In genomic region chr14:77593501-77593911, GRCh38 we compare ENCODE assay signal across 8 cellular contexts. TPM values are rescaled to one million over a fixed set of nuclear protein-coding genes. Genes with fewer than 3 reads are reported as not detected.
DNase-seq lines count a peak whose midpoint lies in the region; ATAC-seq, FAIRE-seq and TF ChIP-seq lines count a peak whose summit lies in the region.

No MANE protein-coding gene starts in this region.

- no peak overlapping the region for H3K4me3 ChIP-seq in HCT116 (replicated peaks in 1 of 2; ENCODE audit: low read depth in 1 of 2, low read length in 2 of 2)

- no peaks in the 10 kb centered on the region for H4K20me1 ChIP-seq in HCT116 (ENCODE audit: insufficient read depth)

- intact Hi-C loops in HCT116 (cut with micrococcal nuclease), result no loop called here

- H3K9ac ChIP-seq in HCT116 (ENCODE audit: low read length), result no peak overlapping the region

- H3K9me2 ChIP-seq in HCT116 (ENCODE audit: insufficient read depth), result no peaks in the 10 kb centered on the region

- H2AFZ ChIP-seq in HCT116 (ENCODE audit: low read depth, low read length, poor library complexity, severe bottlenecking), result no peak overlapping the region

- BruUV-seq in HCT116 (replicated peaks; lab: Mats Ljungman, UMichigan), result no TSS peak

- no peak for TF ChIP-seq CTCF in HCT116 (IDR thresholded peaks at IDR 0.05 in 2 of 3, conservative IDR thresholded peaks at IDR 0.05 in 1 of 3; ENCODE audit: borderline replicate concordance in 1 of 3, insufficient read depth in 1 of 3, low read depth in 2 of 3, low read length in 2 of 3)

- H3K9me3 ChIP-seq in HCT116 (ENCODE audit: control insufficient read depth in 1 of 2, insufficient read depth in 1 of 2, low read depth in 1 of 2, low read length in 2 of 2), result no peaks in the 10 kb centered on the region

- H3K36me3 ChIP-seq in HCT116 (ENCODE audit: control insufficient read depth in 1 of 2, insufficient read depth in 2 of 2, low read length in 2 of 2), result peaks cover 5 to 7% of the 10 kb centered on the region in 2 experiments; a peak in 3 of 4 replicates

- no peak for TF ChIP-seq RAD21 in HCT116 (IDR thresholded peaks at IDR 0.05; ENCODE audit: low read depth)

- RAD21 ChIA-PET in HCT116 (lab: Charles Lee; ENCODE audit: low non-redundant PET in 1 of 2, low total read pairs in 2 of 2, uncharacterized antibody in 2 of 2, unreplicated experiment in 2 of 2), result no interaction called here

- peak; percentile 83 for FAIRE-seq in colon (lab: Jason Lieb, UNC)

- DNase-seq in HCT116 (ENCODE audit: low read depth, low spot score) (no peak), NOMO-1 (lab: John Stamatoyannopoulos, UW; ENCODE audit: unreplicated experiment in 2 of 2) (peak; percentile 73 to 99), NCI-H345 treated with DMSO at 0.1 percent for 48 hours (lab: John Stamatoyannopoulos, UW; ENCODE audit: unreplicated experiment) (no peak), AG08396 (ENCODE audit: low spot score) (no peak), iPS-NIHi11 (ENCODE audit: low spot score) (no peak)
- no peak for DNase-seq in stimulated activated naive CD8-positive, alpha-beta T cell treated with anti-CD3 and anti-CD28 coated beads, Interleukin-15, Interleukin-2, amounts not matched to agents 100 U/mL and 50 U/mL, for 24 hours

- ATAC-seq in GM18511 (IDR thresholded peaks at IDR 0.05; ENCODE audit: unreplicated experiment) (peak; percentile 74), HCT116 (no peak)
- peak; percentile 33 for ATAC-seq in stimulated activated naive CD8-positive, alpha-beta T cell treated with anti-CD3 and anti-CD28 coated beads, Interleukin-15, Interleukin-2, amounts not matched to agents 100 U/mL and 50 U/mL, for 24 hours

- H3K27ac ChIP-seq in HCT116 (ENCODE audit: low read depth, low read length), result no peak overlapping the region

- H3K79me2 ChIP-seq in HCT116 (ENCODE audit: insufficient read depth, low read length), result peaks cover 65% of the 10 kb centered on the region

- no peaks in the 10 kb centered on the region for H3K27me3 ChIP-seq in HCT116 (ENCODE audit: insufficient read depth, low read length)

- no peak for TF ChIP-seq POLR2A in HCT116 (IDR thresholded peaks at IDR 0.05; ENCODE audit: borderline replicate concordance, extremely low read depth, insufficient read depth, insufficient read length)

- H3K4me2 ChIP-seq in HCT116 (ENCODE audit: low read length), result peak overlapping the region; percentile 20; the same call in 1 of the 2 replicates

- CTCF ChIA-PET in HCT116 (lab: Charles Lee), result interaction anchor here (0.7 kb wide), 1 partner anchor 135 kb away, joined by 4 read pairs; no protein-coding TSS in a partner anchor

- peaks cover 1 to 16% of the 10 kb centered on the region in 2 experiments for H3K4me1 ChIP-seq in HCT116 (ENCODE audit: control insufficient read depth in 1 of 2, insufficient read depth in 2 of 2, low read length in 2 of 2)

- POLR2A ChIA-PET in HCT116 (lab: Charles Lee), result no interaction called here

TF ChIP-seq in HCT116, 20 proteins besides CTCF, POLR2A, EP300 and RAD21:
- TF ChIP-seq ZFX (IDR thresholded peaks at IDR 0.05) (no peak), EZH2phosphoT487 (IDR thresholded peaks at IDR 0.05; ENCODE audit: borderline replicate concordance) (no peak), SP1 (IDR thresholded peaks at IDR 0.05; ENCODE audit: low read depth) (no peak), SIN3A (IDR thresholded peaks at IDR 0.05; ENCODE audit: low read depth) (no peak), ATF3 (IDR thresholded peaks at IDR 0.05) (no peak), CEBPB (IDR thresholded peaks at IDR 0.05; ENCODE audit: low read depth) (no peak), POLR2AphosphoS5 (IDR thresholded peaks at IDR 0.05; ENCODE audit: low read depth, low read length) (no peak)
- TF ChIP-seq, protein P1, sequence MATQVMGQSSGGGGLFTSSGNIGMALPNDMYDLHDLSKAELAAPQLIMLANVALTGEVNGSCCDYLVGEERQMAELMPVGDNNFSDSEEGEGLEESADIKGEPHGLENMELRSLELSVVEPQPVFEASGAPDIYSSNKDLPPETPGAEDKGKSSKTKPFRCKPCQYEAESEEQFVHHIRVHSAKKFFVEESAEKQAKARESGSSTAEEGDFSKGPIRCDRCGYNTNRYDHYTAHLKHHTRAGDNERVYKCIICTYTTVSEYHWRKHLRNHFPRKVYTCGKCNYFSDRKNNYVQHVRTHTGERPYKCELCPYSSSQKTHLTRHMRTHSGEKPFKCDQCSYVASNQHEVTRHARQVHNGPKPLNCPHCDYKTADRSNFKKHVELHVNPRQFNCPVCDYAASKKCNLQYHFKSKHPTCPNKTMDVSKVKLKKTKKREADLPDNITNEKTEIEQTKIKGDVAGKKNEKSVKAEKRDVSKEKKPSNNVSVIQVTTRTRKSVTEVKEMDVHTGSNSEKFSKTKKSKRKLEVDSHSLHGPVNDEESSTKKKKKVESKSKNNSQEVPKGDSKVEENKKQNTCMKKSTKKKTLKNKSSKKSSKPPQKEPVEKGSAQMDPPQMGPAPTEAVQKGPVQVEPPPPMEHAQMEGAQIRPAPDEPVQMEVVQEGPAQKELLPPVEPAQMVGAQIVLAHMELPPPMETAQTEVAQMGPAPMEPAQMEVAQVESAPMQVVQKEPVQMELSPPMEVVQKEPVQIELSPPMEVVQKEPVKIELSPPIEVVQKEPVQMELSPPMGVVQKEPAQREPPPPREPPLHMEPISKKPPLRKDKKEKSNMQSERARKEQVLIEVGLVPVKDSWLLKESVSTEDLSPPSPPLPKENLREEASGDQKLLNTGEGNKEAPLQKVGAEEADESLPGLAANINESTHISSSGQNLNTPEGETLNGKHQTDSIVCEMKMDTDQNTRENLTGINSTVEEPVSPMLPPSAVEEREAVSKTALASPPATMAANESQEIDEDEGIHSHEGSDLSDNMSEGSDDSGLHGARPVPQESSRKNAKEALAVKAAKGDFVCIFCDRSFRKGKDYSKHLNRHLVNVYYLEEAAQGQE (IDR thresholded peaks at IDR 0.05; ENCODE audit: low read depth), result no peak

RNA-seq across cellular contexts. Expression of gene SPTLC2, which starts 22.9 kb away (rescaled TPM):
- 44.7 TPM for total RNA-seq in HCT116 (2021; ENCODE audit: unreplicated experiment)
- polyA plus RNA-seq in HCT116 (2012), result 17.3 and 17.7 TPM in 2 replicates

Comparison
In these comparisons a context has a peak if more than half of its experiments do, and no peak if none do; other contexts are left out.
1. DNase-seq: peak in NOMO-1 (2 of 2); none in HCT116 (single experiment), stimulated activated naive CD8-positive, alpha-beta T cell treated with anti-CD3 and anti-CD28 coated beads, Interleukin-15, Interleukin-2, amounts not matched to agents 100 U/mL and 50 U/mL, for 24 hours (single experiment), NCI-H345 treated with DMSO at 0.1 percent for 48 hours (single experiment), AG08396 (single experiment) and iPS-NIHi11 (single experiment).